8 cellular contexts compared by ENCODE assay signal in genomic region chr16:641326-642188, GRCh38. TPM values are rescaled to one million over a fixed set of nuclear protein-coding genes. Genes with fewer than 3 reads are reported as not detected.
DNase-seq lines count a peak whose midpoint lies in the region; ATAC-seq, FAIRE-seq and TF ChIP-seq lines count a peak whose summit lies in the region.

TSS of gene MCRIP2 (plus strand) at chr16:641828. CDS start at chr16:641992, 164 bp downstream.

- no peaks in the 10 kb centered on the region for H3K27me3 ChIP-seq in BJ (ENCODE audit: control insufficient read depth, insufficient read depth, low read length)

- peaks cover 11% of the 10 kb centered on the region for H3K4me1 Mint-ChIP-seq in activated T-helper 17 cell treated with anti-CD3 and anti-CD28 coated beads, Interleukin-2, amount 50 U/mL, for 72 hours
- peaks cover 13 to 27% (median 20%) of the 10 kb centered on the region in 4 donors for H3K4me1 Mint-ChIP-seq in naive thymus-derived CD8-positive, alpha-beta T cell
- peaks cover 58% of the 10 kb centered on the region for H3K4me1 Mint-ChIP-seq in stimulated activated naive CD8-positive, alpha-beta T cell treated with anti-CD3 and anti-CD28 coated beads, Interleukin-15, amount 100 ng/mL, for 72 hours

- no peak for TF ChIP-seq CTCF in BJ (IDR thresholded peaks at IDR 0.05; ENCODE audit: insufficient read depth, low read depth, low read length)

- H3K4me3 Mint-ChIP-seq in activated T-helper 17 cell treated with anti-CD3 and anti-CD28 coated beads, Interleukin-2, amount 50 U/mL, for 72 hours = peak within 1 kb of the TSS; percentile 72
- H3K4me3 Mint-ChIP-seq in naive thymus-derived CD8-positive, alpha-beta T cell = peak within 1 kb of the TSS; percentile 61 to 83 (median 69)
- H3K4me3 Mint-ChIP-seq in stimulated activated naive CD8-positive, alpha-beta T cell treated with anti-CD3 and anti-CD28 coated beads, Interleukin-15, amount 100 ng/mL, for 72 hours = peak within 1 kb of the TSS; percentile 81 to 86

- peak; percentile 70 for ATAC-seq in activated T-helper 17 cell treated with anti-CD3 and anti-CD28 coated beads, Interleukin-2, amount 50 U/mL, for 72 hours (replicated peaks)
- ATAC-seq in naive thymus-derived CD8-positive, alpha-beta T cell = peak; percentile 38 to 52
- ATAC-seq in stimulated activated naive CD8-positive, alpha-beta T cell treated with anti-CD3 and anti-CD28 coated beads, Interleukin-15, amount 100 ng/mL, for 72 hours = peak; percentile 67

- peak within 1 kb of the TSS; percentile 59 for H3K4me3 ChIP-seq in BJ (ENCODE audit: low read depth, low read length)

- CTCF ChIA-PET in BJ (lab: Yijun Ruan, JAX) = interaction anchor here (1.1 kb wide), 1 partner anchor 19 kb away, joined by 3 read pairs; no protein-coding TSS in a partner anchor

- H3K36me3 Mint-ChIP-seq in activated T-helper 17 cell treated with anti-CD3 and anti-CD28 coated beads, Interleukin-2, amount 50 U/mL, for 72 hours (ENCODE audit: low read depth) = peaks cover 15% of the 10 kb centered on the region
- H3K36me3 Mint-ChIP-seq in naive thymus-derived CD8-positive, alpha-beta T cell = peaks cover 0 to 2% (median 0%) of the 10 kb centered on the region in 3 donors

- no peak for DNase-seq in BJ (ENCODE audit: low read depth)
- peak; percentile 70 for DNase-seq in GM19240 (ENCODE audit: insufficient read length, low spot score)
- peak; percentile 80 for DNase-seq in HT-29 (ENCODE audit: low spot score)
- peak; percentile 62 for DNase-seq in RCC 7860 (ENCODE audit: low spot score)
- peak; percentile 60 for DNase-seq in fibroblast of peridontal ligament (ENCODE audit: extremely low read depth)
- DNase-seq in naive thymus-derived CD8-positive, alpha-beta T cell = peak in 9 of 10 donors; percentile 40 to 75 (median 54)
- DNase-seq in stimulated activated naive CD8-positive, alpha-beta T cell treated with anti-CD3 and anti-CD28 coated beads, Interleukin-15, amount 100 ng/mL, for 72 hours = peak; percentile 76 to 82

- H3K9me3 Mint-ChIP-seq in activated T-helper 17 cell treated with anti-CD3 and anti-CD28 coated beads, Interleukin-2, amount 50 U/mL, for 72 hours = no peaks in the 10 kb centered on the region
- peaks cover 0 to 3% (median 0%) of the 10 kb centered on the region in 9 donors for H3K9me3 Mint-ChIP-seq in naive thymus-derived CD8-positive, alpha-beta T cell
- H3K9me3 Mint-ChIP-seq in stimulated activated naive CD8-positive, alpha-beta T cell treated with anti-CD3 and anti-CD28 coated beads, Interleukin-15, amount 100 ng/mL, for 72 hours = no peaks in the 10 kb centered on the region

- POLR2A ChIA-PET in BJ (lab: Charles Lee) = no interaction called here
- POLR2A ChIA-PET in naive thymus-derived CD8-positive, alpha-beta T cell (lab: Charles Lee) = interaction anchor here (1.0 to 1.1 kb wide), 2 partner anchors 39 to 241 kb away, joined by 3 to 5 read pairs; partner anchors contain the start of gene STUB1

- no peaks in the 10 kb centered on the region for H3K27me3 Mint-ChIP-seq in activated T-helper 17 cell treated with anti-CD3 and anti-CD28 coated beads, Interleukin-2, amount 50 U/mL, for 72 hours
- H3K27me3 Mint-ChIP-seq in naive thymus-derived CD8-positive, alpha-beta T cell = peaks cover 0 to 3% (median 0%) of the 10 kb centered on the region in 5 donors
- peaks cover 5% of the 10 kb centered on the region for H3K27me3 Mint-ChIP-seq in stimulated activated naive CD8-positive, alpha-beta T cell treated with anti-CD3 and anti-CD28 coated beads, Interleukin-15, amount 100 ng/mL, for 72 hours

- no peak within 1 kb of the TSS for H3K27ac Mint-ChIP-seq in activated T-helper 17 cell treated with anti-CD3 and anti-CD28 coated beads, Interleukin-2, amount 50 U/mL, for 72 hours
- peak within 1 kb of the TSS in 5 of 10 donors; percentile 19 to 63 (median 35) for H3K27ac Mint-ChIP-seq in naive thymus-derived CD8-positive, alpha-beta T cell
- H3K27ac Mint-ChIP-seq in stimulated activated naive CD8-positive, alpha-beta T cell treated with anti-CD3 and anti-CD28 coated beads, Interleukin-15, amount 100 ng/mL, for 72 hours = no peak within 1 kb of the TSS

- peaks cover under 1% of the 10 kb centered on the region for H3K36me3 ChIP-seq in BJ (ENCODE audit: control insufficient read depth, insufficient read depth, low read length)

- FAIRE-seq in RCC 7860 (lab: Jason Lieb, UNC) = no peak

RNA-seq across cellular contexts. Expression of gene MCRIP2, which starts in this region (rescaled TPM):
- 10.6 and 16.5 TPM in 2 replicates for polyA plus RNA-seq in BJ (2011; rRNA removed)
- 2.5 and 2.7 TPM in 2 replicates for polyA minus RNA-seq in BJ (2011; rRNA and poly(A)+ RNA removed)
- 198 and 209 TPM in 2 replicates for total RNA-seq in HT-29 (2014; rRNA removed; shearing (Covaris generic))
- total RNA-seq in activated T-helper 17 cell treated with anti-CD3 and anti-CD28 coated beads, Interleukin-2, amount 50 U/mL, for 72 hours = 10 to 100 TPM; 29.2 to 54.5 TPM
- 10 to 100 TPM; 31.9 to 32.2 TPM for total RNA-seq in naive thymus-derived CD8-positive, alpha-beta T cell
- polyA plus RNA-seq in naive thymus-derived CD8-positive, alpha-beta T cell = 10 to 100 TPM; 28.1 to 36.6 (median 35.5) TPM
